Comparison of ENCODE assay signal across 22 cellular contexts in the genomic region with DNA sequence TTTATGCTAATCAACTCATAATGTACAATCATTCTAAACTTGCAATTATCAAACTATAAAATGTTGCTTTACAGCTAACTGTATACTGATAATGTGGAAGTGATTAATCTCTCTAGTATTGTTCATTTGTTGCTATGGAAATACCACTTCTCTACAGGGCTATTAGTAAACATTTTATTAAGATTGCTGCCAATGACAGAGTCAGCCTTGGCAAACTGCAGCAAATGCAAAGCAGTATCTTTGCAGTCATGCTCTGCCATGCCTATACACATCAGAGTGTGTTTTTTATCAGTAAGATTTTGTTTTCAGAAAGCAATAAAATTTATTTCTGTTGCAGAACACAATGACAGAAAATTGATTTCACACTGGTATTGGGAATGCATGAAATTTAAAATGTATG.
A peak's percentile ranks its signal among the peaks of the same experiment; 100 is the strongest.
DNase-seq lines count a peak whose midpoint lies in the region; ATAC-seq, FAIRE-seq and TF ChIP-seq lines count a peak whose summit lies in the region.
"Had no signal": no experiment of that assay in that cellular context is flagged by ENCODE, and none has a peak within 500 bp of the region (broad histone marks: within the 10 kb centered on the region; RNA-seq: fewer than 3 reads in every experiment).

No MANE protein-coding gene starts in this region.

- ATAC-seq in HG02981 (IDR thresholded peaks at IDR 0.05; ENCODE audit: unreplicated experiment), result no peak
- ATAC-seq: CD8-positive, alpha-beta T cell; HCT116 had no signal

- no peaks in the 10 kb centered on the region for H3K27me3 ChIP-seq in bronchial epithelial cell (ENCODE audit: control insufficient read depth, insufficient read depth, low read length)
- no peaks in the 10 kb centered on the region for H3K27me3 ChIP-seq in small intestine (ENCODE audit: control insufficient read depth in 2 of 2, insufficient read depth in 2 of 2, low read length in 2 of 2)
- H3K27me3 ChIP-seq: BLaER1 treated with 17β-estradiol and CSF1 and Interleukin-3, amounts not matched to agents 10 nM and 100 nM; Peyer's patch; SJSA1 had no signal

- no peaks in the 10 kb centered on the region for H3K9me3 ChIP-seq in small intestine (ENCODE audit: control insufficient read depth, low read depth)
- H3K9me3 ChIP-seq: Peyer's patch, SJSA1 had no signal

- no peaks in the 10 kb centered on the region for H3K4me1 ChIP-seq in small intestine (ENCODE audit: control insufficient read depth in 2 of 2, insufficient read depth in 1 of 2, low read depth in 1 of 2, low read length in 1 of 2)
- H3K4me1 ChIP-seq: Peyer's patch, SJSA1 had no signal

- peak; percentile 74 for FAIRE-seq in D721Med (lab: Jason Lieb, UNC)
- FAIRE-seq in bronchial epithelial cell (lab: Jason Lieb, UNC), result no peak
- FAIRE-seq in small intestine (lab: Jason Lieb, UNC), result no peak
- FAIRE-seq: GM18507, HTR-8/SVneo had no signal

- H3K36me3 ChIP-seq in bronchial epithelial cell (ENCODE audit: control insufficient read depth, insufficient read depth, low read length) (no peaks in the 10 kb centered on the region), small intestine (ENCODE audit: control insufficient read depth in 2 of 2, insufficient read depth in 2 of 2, low read length in 2 of 2) (no peaks in the 10 kb centered on the region)
- H3K36me3 ChIP-seq: BLaER1 treated with 17β-estradiol and CSF1 and Interleukin-3, amounts not matched to agents 10 nM and 100 nM; Peyer's patch; SJSA1 had no signal

- TF ChIP-seq CTCF in D721Med (IDR thresholded peaks at IDR 0.05; ENCODE audit: insufficient read depth, missing control alignments) (no peak), bronchial epithelial cell (IDR thresholded peaks at IDR 0.05; ENCODE audit: insufficient read depth, low read length, severe bottlenecking) (no peak), fibroblast of pulmonary artery (IDR thresholded peaks at IDR 0.05; ENCODE audit: low read length, missing control alignments) (no peak)

- H3K4me3 ChIP-seq in bronchial epithelial cell (ENCODE audit: low read depth, low read length) (no peak overlapping the region), fibroblast of pulmonary artery (replicated peaks; ENCODE audit: low read depth, low read length) (no peak overlapping the region), small intestine (ENCODE audit: low read depth in 1 of 2, low read length in 2 of 2) (no peak overlapping the region)
- H3K4me3 ChIP-seq: BLaER1 treated with 17β-estradiol and CSF1 and Interleukin-3, amounts not matched to agents 10 nM and 100 nM; Peyer's patch; SJSA1 had no signal

- DNase-seq in D721Med (ENCODE audit: insufficient read length, low spot score) (no peak), M059J (ENCODE audit: low read depth) (peak; percentile 18), bronchial epithelial cell (ENCODE audit: low read depth) (peak; percentile 18), fibroblast of pulmonary artery (ENCODE audit: low read depth) (peak; percentile 25), superior temporal gyrus (ENCODE audit: extremely low spot score) (no peak), small intestine (no peak)
- DNase-seq: ACHN; CD8-positive, alpha-beta T cell; DMS153; GDM1; GOT3; KG1; NCI-H1694; NCI-H2081 treated with DMSO at 0.1 percent for 48 hours; NCI-H69; Peyer's patch had no signal

- no peak overlapping the region for H3K27ac ChIP-seq in small intestine (ENCODE audit: low read depth in 1 of 2, low read length in 1 of 2)
- H3K27ac ChIP-seq: BLaER1 treated with 17β-estradiol and CSF1 and Interleukin-3, amounts not matched to agents 10 nM and 100 nM; Peyer's patch; SJSA1 had no signal

Comparison
In these comparisons a context has a peak if more than half of its experiments do, and no peak if none do; other contexts are left out.
1. DNase-seq: peak in M059J (single experiment), bronchial epithelial cell (single experiment) and fibroblast of pulmonary artery (single experiment); none in D721Med (single experiment), superior temporal gyrus (single experiment) and small intestine (single experiment).